16 cellular contexts compared by ENCODE assay signal in the genomic region with DNA sequence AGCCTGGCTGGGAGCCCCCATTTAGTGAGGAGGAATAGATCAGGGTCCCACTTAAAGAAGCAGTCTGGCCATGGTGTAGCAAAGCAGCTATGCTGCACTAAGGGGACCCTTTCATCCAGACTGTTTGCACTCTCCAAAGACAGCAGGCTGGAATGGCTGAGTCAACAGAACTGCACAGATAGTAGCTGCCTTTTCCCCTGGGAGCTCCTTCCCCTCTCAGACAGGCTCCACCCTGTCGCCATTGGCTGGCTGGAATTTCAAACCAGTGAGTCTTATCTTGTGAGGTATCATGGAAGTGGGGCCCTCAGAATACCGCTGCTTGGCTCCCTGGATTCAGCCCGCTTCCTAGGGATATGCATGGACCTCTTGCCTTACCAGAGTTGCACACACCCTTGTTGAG.
A peak's percentile ranks its signal among the peaks of the same experiment; 100 is the strongest.
DNase-seq lines count a peak whose midpoint lies in the region; ATAC-seq, FAIRE-seq and TF ChIP-seq lines count a peak whose summit lies in the region.
"Had no signal": no experiment of that assay in that cellular context is flagged by ENCODE, and none has a peak within 500 bp of the region (broad histone marks: within the 10 kb centered on the region; RNA-seq: fewer than 3 reads in every experiment).

No MANE protein-coding gene starts in this region.

- no peaks in the 10 kb centered on the region for H3K4me1 Mint-ChIP-seq in Caco-2 (ENCODE audit: low read depth, unreplicated experiment)
- H3K4me1 Mint-ChIP-seq: B cell; CD4-positive, alpha-beta memory T cell had no signal

- CTCF ChIA-PET in Caco-2 (lab: Charles Lee): no interaction called here

- no peak overlapping the region for H3K9ac ChIP-seq in kidney (ENCODE audit: low read length in 2 of 2)

- ATAC-seq in Right ventricle myocardium superior (ENCODE audit: poor library complexity): no peak
- ATAC-seq: HCT116 had no signal

- H3K27ac Mint-ChIP-seq in Caco-2 (ENCODE audit: unreplicated experiment): no peak overlapping the region
- H3K27ac Mint-ChIP-seq: B cell; CD4-positive, alpha-beta memory T cell had no signal

- TF ChIP-seq CTCF in Caco-2 (IDR thresholded peaks at IDR 0.05; ENCODE audit: insufficient read depth in 1 of 2, low read depth in 1 of 2, low read length in 1 of 2, severe bottlenecking in 1 of 2, unreplicated experiment in 1 of 2) (no peak), kidney (IDR thresholded peaks at IDR 0.05; ENCODE audit: borderline replicate concordance, extremely low read depth, insufficient read depth) (no peak)

- DNase-seq in Caco-2 (peak; percentile 17 to 36), DMS 273 treated with DMSO at 0.1 percent for 48 hours (lab: John Stamatoyannopoulos, UW) (peak; percentile 77), NCI-H69 (lab: John Stamatoyannopoulos, UW) (peak; percentile 56), kidney (peak; percentile 41), NCI-H345 treated with DMSO at 0.1 percent for 48 hours (lab: John Stamatoyannopoulos, UW; ENCODE audit: unreplicated experiment) (no peak), Right ventricle myocardium superior (no peak), T1000 (lab: John Stamatoyannopoulos, UW) (no peak), middle frontal gyrus (ENCODE audit: extremely low spot score, low spot score) (no peak)
- DNase-seq: CD4-positive, alpha-beta memory T cell; NCI-H526 treated with DMSO at 0.1 percent for 48 hours; Peyer's patch; SHP77 treated with DMSO at 0.1 percent for 48 hours; SW 1271 had no signal

- H3K36me3 Mint-ChIP-seq in Caco-2 (ENCODE audit: insufficient read depth, unreplicated experiment): no peaks in the 10 kb centered on the region

- no peak overlapping the region for H3K4me3 Mint-ChIP-seq in Caco-2 (ENCODE audit: unreplicated experiment)
- H3K4me3 Mint-ChIP-seq: B cell; CD4-positive, alpha-beta memory T cell had no signal

- intact Hi-C loops in Caco-2 (cut with micrococcal nuclease; ENCODE audit: unreplicated experiment) (no loop called here), kidney (cut with DNase I) (no loop called here), Right ventricle myocardium superior (cut with DNase I) (no loop called here)

- H3K27me3 ChIP-seq in Caco-2 (replicated peaks; ENCODE audit: control insufficient read depth, insufficient read depth, low read length): no peaks in the 10 kb centered on the region
- H3K27me3 ChIP-seq: Peyer's patch had no signal

- no peaks in the 10 kb centered on the region for H3K27me3 Mint-ChIP-seq in Caco-2 (ENCODE audit: insufficient read depth, unreplicated experiment)
- H3K27me3 Mint-ChIP-seq: B cell; CD4-positive, alpha-beta memory T cell had no signal

- peaks cover 28% of the 10 kb centered on the region for H3K9me3 Mint-ChIP-seq in Caco-2 (ENCODE audit: unreplicated experiment)

- no peak overlapping the region for H3K4me3 ChIP-seq in Caco-2 (ENCODE audit: low read depth, low read length)
- H3K4me3 ChIP-seq in kidney (ENCODE audit: low read length in 2 of 2): no peak overlapping the region
- H3K4me3 ChIP-seq: Peyer's patch had no signal

- H3K27ac ChIP-seq in kidney (ENCODE audit: low read depth in 2 of 2, low read length in 2 of 2): no peak overlapping the region
- H3K27ac ChIP-seq: HL-60, Peyer's patch had no signal

- no peak for FAIRE-seq in kidney (lab: Jason Lieb, UNC)

- no peaks in the 10 kb centered on the region for H3K4me1 ChIP-seq in Caco-2
- H3K4me1 ChIP-seq in kidney (ENCODE audit: control insufficient read depth in 1 of 2, insufficient read depth in 1 of 2, low read depth in 1 of 2, low read length in 2 of 2): no peaks in the 10 kb centered on the region
- H3K4me1 ChIP-seq: Peyer's patch had no signal

- H3K9me3 ChIP-seq in Caco-2: no peaks in the 10 kb centered on the region
- peaks cover 8 to 41% of the 10 kb centered on the region in 2 donors for H3K9me3 ChIP-seq in kidney (ENCODE audit: control insufficient read depth in 1 of 2, low read length in 2 of 2)

- POLR2A ChIA-PET in Caco-2 (lab: Charles Lee): no interaction called here

- no TSS peak for BruUV-seq in Caco-2 (replicated peaks; lab: Mats Ljungman, UMichigan)

- H3K36me3 ChIP-seq in Caco-2 (ENCODE audit: control insufficient read depth, insufficient read depth, low read length) (no peaks in the 10 kb centered on the region), kidney (ENCODE audit: control insufficient read depth in 1 of 2, insufficient read depth in 2 of 2, low read length in 2 of 2) (no peaks in the 10 kb centered on the region)
- H3K36me3 ChIP-seq: Peyer's patch had no signal

Comparison
In these comparisons a context has a peak if more than half of its experiments do, and no peak if none do; other contexts are left out.
1. DNase-seq: peak in Caco-2 (2 of 2), DMS 273 treated with DMSO at 0.1 percent for 48 hours (single experiment), NCI-H69 (single experiment) and kidney (single experiment); none in NCI-H345 treated with DMSO at 0.1 percent for 48 hours (single experiment), Right ventricle myocardium superior (single experiment), T1000 (single experiment) and middle frontal gyrus (single experiment).